In genomic region chr6:148441454-148441911, GRCh38 we compare ENCODE assay signal across 8 cellular contexts.
DNase-seq lines count a peak whose midpoint lies in the region; ATAC-seq, FAIRE-seq and TF ChIP-seq lines count a peak whose summit lies in the region.

No MANE protein-coding gene starts in this region.

- H2AK5ac ChIP-seq in H9 (ENCODE audit: insufficient read length, low read length): no peak overlapping the region

- H3K23ac ChIP-seq in H9 (ENCODE audit: insufficient read length, low read depth, low read length): no peak overlapping the region

- H3K23me2 ChIP-seq in H9 (ENCODE audit: insufficient read length, low read depth, low read length, poor library complexity, severe bottlenecking): no peaks in the 10 kb centered on the region

- H2AFZ ChIP-seq in H9 (ENCODE audit: low read length) (no peak overlapping the region), endothelial cell of umbilical vein (ENCODE audit: low read depth, low read length) (no peak overlapping the region)

- no peak overlapping the region for H3K4me3 Mint-ChIP-seq in H9
- no peak overlapping the region for H3K4me3 Mint-ChIP-seq in naive thymus-derived CD4-positive, alpha-beta T cell

- dilution Hi-C loops in endothelial cell of umbilical vein (cut with MboI; ENCODE audit: extremely low pct_ligation_motif_present, low sequenced_read_pairs): no loop called here

- no peak overlapping the region for H3K56ac ChIP-seq in H9 (ENCODE audit: insufficient read length, low read depth, low read length)

- H3K27ac ChIP-seq in H9 (ENCODE audit: insufficient read length, low read depth, low read length) (no peak overlapping the region), endothelial cell of umbilical vein (ENCODE audit: insufficient read depth, low read depth, low read length) (peak overlapping the region; percentile 98)
- no peak overlapping the region for H3K27ac ChIP-seq in naive thymus-derived CD4-positive, alpha-beta T cell (ENCODE audit: low read depth, low read length)

- TF ChIP-seq CTCF in H9 (conservative IDR thresholded peaks at IDR 0.05): no peak
- no peak for TF ChIP-seq CTCF in endothelial cell of umbilical vein (IDR thresholded peaks at IDR 0.05; ENCODE audit: extremely low read depth in 1 of 2, insufficient read depth in 1 of 2, low read depth in 1 of 2, low read length in 2 of 2)

- FAIRE-seq in endothelial cell of umbilical vein (lab: Jason Lieb, UNC): peak; percentile 72

- no peak overlapping the region for H3K4ac ChIP-seq in H9 (ENCODE audit: low read depth, low read length)

- H3K27me3 ChIP-seq in H9 (ENCODE audit: insufficient read depth, low read length) (no peaks in the 10 kb centered on the region), endothelial cell of umbilical vein (ENCODE audit: control insufficient read depth in 2 of 2, insufficient read depth in 2 of 2, low read length in 2 of 2) (no peaks in the 10 kb centered on the region)
- H3K27me3 ChIP-seq in naive thymus-derived CD4-positive, alpha-beta T cell (ENCODE audit: control insufficient read depth in 2 of 2, insufficient read depth in 2 of 2, low read length in 2 of 2): no peaks in the 10 kb centered on the region

- no peak overlapping the region for H2BK20ac ChIP-seq in H9 (ENCODE audit: low read depth, low read length, poor library complexity, severe bottlenecking)

- intact Hi-C loops in endothelial cell of umbilical vein (cut with micrococcal nuclease): loop anchor here (1.0 kb wide), 8 partner anchors 14 to 174 kb away; partner anchors contain the start of gene SASH1
- intact Hi-C loops in sciatic nerve (cut with DNase I): no loop called here
- intact Hi-C loops in naive thymus-derived CD4-positive, alpha-beta T cell (cut with micrococcal nuclease): no loop called here

- H4K20me1 ChIP-seq in H9 (ENCODE audit: control insufficient read depth, insufficient read depth, insufficient read length) (no peaks in the 10 kb centered on the region), endothelial cell of umbilical vein (replicated peaks; ENCODE audit: control insufficient read depth, extremely low read depth, insufficient read depth, low read length) (no peaks in the 10 kb centered on the region)

- H3K9ac ChIP-seq in H9 (ENCODE audit: extremely low read depth, insufficient read length, low read length) (no peak overlapping the region), endothelial cell of umbilical vein (replicated peaks; ENCODE audit: extremely low read depth, insufficient read depth, low read length) (peak overlapping the region; percentile 93)

- H3K9me3 ChIP-seq in H9 (ENCODE audit: control insufficient read depth, low read depth, low read length) (no peaks in the 10 kb centered on the region), endothelial cell of umbilical vein (replicated peaks; ENCODE audit: control insufficient read depth, insufficient read depth, low read length) (no peaks in the 10 kb centered on the region)
- H3K9me3 ChIP-seq in naive thymus-derived CD4-positive, alpha-beta T cell (ENCODE audit: control insufficient read depth in 2 of 3, low read length in 3 of 3): no peaks in the 10 kb centered on the region

- H3K4me2 ChIP-seq in H9 (ENCODE audit: insufficient read depth, insufficient read length, low read length) (no peak overlapping the region), endothelial cell of umbilical vein (ENCODE audit: insufficient read depth, low read length) (peak overlapping the region; percentile 59)

- peak overlapping the region; percentile 27 to 56 (median 48); a peak in 3 of 7 replicates for H3K27ac Mint-ChIP-seq in H9
- no peak overlapping the region for H3K27ac Mint-ChIP-seq in naive thymus-derived CD4-positive, alpha-beta T cell

- H4K5ac ChIP-seq in H9 (ENCODE audit: insufficient read length, low read depth, low read length): no peak overlapping the region

- CTCF ChIA-PET in endothelial cell of umbilical vein (lab: Charles Lee): interaction anchor here (0.7 to 1.4 kb wide), 13 partner anchors 11 to 264 kb away, joined by 3 to 9 read pairs (median 4); no protein-coding TSS in a partner anchor
- CTCF ChIA-PET in naive thymus-derived CD4-positive, alpha-beta T cell (lab: Charles Lee): no interaction called here

- H3K4me3 ChIP-seq in endothelial cell of umbilical vein (replicated peaks in 1 of 3; ENCODE audit: insufficient read depth in 1 of 3, low read depth in 1 of 3, low read length in 3 of 3): no peak overlapping the region
- no peak overlapping the region for H3K4me3 ChIP-seq in naive thymus-derived CD4-positive, alpha-beta T cell (ENCODE audit: low read length)

- no peak overlapping the region for H4K8ac ChIP-seq in H9 (replicated peaks; ENCODE audit: insufficient read length, low read depth, low read length)

- H3K27me3 Mint-ChIP-seq in H9 (ENCODE audit: low read depth): no peaks in the 10 kb centered on the region
- H3K27me3 Mint-ChIP-seq in naive thymus-derived CD4-positive, alpha-beta T cell: peaks cover 10 to 32% (median 20%) of the 10 kb centered on the region in 5 donors

- ATAC-seq in sciatic nerve (peak; percentile 38), GM21825 (IDR thresholded peaks at IDR 0.05; ENCODE audit: unreplicated experiment) (no peak)
- ATAC-seq in naive thymus-derived CD4-positive, alpha-beta T cell: no peak

- no TSS peak for BruUV-seq in endothelial cell of umbilical vein (replicated peaks; lab: Mats Ljungman, UMichigan)

- TF ChIP-seq POLR2A in endothelial cell of umbilical vein (IDR thresholded peaks at IDR 0.05; ENCODE audit: low read depth, low read length): peak; percentile 60

- H2BK15ac ChIP-seq in H9 (ENCODE audit: low read depth, low read length): no peak overlapping the region

- POLR2A ChIA-PET in endothelial cell of umbilical vein (lab: Charles Lee): interaction anchor here (0.8 to 1.6 kb wide), 6 partner anchors 12 to 97 kb away, joined by 3 to 5 read pairs (median 4); no protein-coding TSS in a partner anchor
- POLR2A ChIA-PET in naive thymus-derived CD4-positive, alpha-beta T cell (lab: Charles Lee): no interaction called here

- peaks cover 0 to 2% of the 10 kb centered on the region in 2 experiments for H3K36me3 ChIP-seq in endothelial cell of umbilical vein (ENCODE audit: control insufficient read depth in 2 of 2, extremely low read depth in 1 of 2, insufficient read depth in 2 of 2, low read length in 2 of 2)
- no peaks in the 10 kb centered on the region for H3K36me3 ChIP-seq in naive thymus-derived CD4-positive, alpha-beta T cell (ENCODE audit: control insufficient read depth in 2 of 3, insufficient read depth in 3 of 3, low read length in 3 of 3)

- no peaks in the 10 kb centered on the region for H3K9me3 Mint-ChIP-seq in H9
- H3K9me3 Mint-ChIP-seq in naive thymus-derived CD4-positive, alpha-beta T cell: peaks cover 0 to 1% (median 0%) of the 10 kb centered on the region in 11 donors

- H3K79me2 ChIP-seq in H9 (ENCODE audit: insufficient read depth, low read length) (no peaks in the 10 kb centered on the region), endothelial cell of umbilical vein (ENCODE audit: control insufficient read depth, insufficient read depth, low read length) (peaks cover 55% of the 10 kb centered on the region)

- no peak overlapping the region for H2BK5ac ChIP-seq in H9 (ENCODE audit: insufficient read length, low read length)

- peaks cover 41 to 43% of the 10 kb centered on the region in 2 experiments for H3K4me1 Mint-ChIP-seq in H9
- H3K4me1 Mint-ChIP-seq in naive thymus-derived CD4-positive, alpha-beta T cell: peaks cover 0 to 4% (median 0%) of the 10 kb centered on the region in 7 donors

- no peak overlapping the region for H4K91ac ChIP-seq in H9 (ENCODE audit: insufficient read length, low read depth, low read length)

- no peaks in the 10 kb centered on the region for H3K79me1 ChIP-seq in H9 (ENCODE audit: insufficient read depth, low read depth, low read length, poor library complexity, severe bottlenecking)

- no peak overlapping the region for H3T11ph ChIP-seq in H9 (ENCODE audit: low read length)

- no peak overlapping the region for H2BK12ac ChIP-seq in H9 (ENCODE audit: insufficient read length, low read depth, low read length)

- H3K9me1 ChIP-seq in endothelial cell of umbilical vein (replicated peaks; ENCODE audit: control insufficient read depth, extremely low read depth, insufficient read depth, low read length): no peaks in the 10 kb centered on the region

- H3K4me1 ChIP-seq in H9 (ENCODE audit: insufficient read depth, low read length): peaks cover 9% of the 10 kb centered on the region
- H3K4me1 ChIP-seq in endothelial cell of umbilical vein (ENCODE audit: control insufficient read depth, extremely low read depth, insufficient read depth, low read length): peaks cover 66% of the 10 kb centered on the region
- no peaks in the 10 kb centered on the region for H3K4me1 ChIP-seq in naive thymus-derived CD4-positive, alpha-beta T cell (ENCODE audit: control insufficient read depth in 2 of 2, insufficient read depth in 2 of 2, low read length in 2 of 2)

- H3K36me3 Mint-ChIP-seq in H9 (ENCODE audit: insufficient read depth in 1 of 3, low read depth in 3 of 3): peaks cover 0 to 4% (median 0%) of the 10 kb centered on the region in 3 experiments; a peak in 2 of 7 replicates
- no peaks in the 10 kb centered on the region for H3K36me3 Mint-ChIP-seq in naive thymus-derived CD4-positive, alpha-beta T cell

- no CpG with 5 or more reads among the region's 4 CpGs for WGBS in H9 (ENCODE audit: extremely low coverage, insufficient read length, low lambda C conversion rate)

- DNase-seq in H9: no peak
- DNase-seq in NOMO-1 (lab: John Stamatoyannopoulos, UW; ENCODE audit: unreplicated experiment in 2 of 2): peak; percentile 35 to 61
- DNase-seq in endothelial cell of umbilical vein (ENCODE audit: low read depth, low spot score): peak; percentile 92
- no peak for DNase-seq in sciatic nerve (ENCODE audit: low spot score)
- no peak for DNase-seq in naive thymus-derived CD4-positive, alpha-beta T cell
- no peak for DNase-seq in occipital lobe (lab: John Stamatoyannopoulos, UW)
- no peak for DNase-seq in NCI-H510A (lab: John Stamatoyannopoulos, UW)

- H3K14ac ChIP-seq in H9 (ENCODE audit: insufficient read depth, low read length): no peak overlapping the region

- H3K18ac ChIP-seq in H9 (ENCODE audit: insufficient read length, low read depth, low read length): no peak overlapping the region

- no peak overlapping the region for H2BK120ac ChIP-seq in H9 (ENCODE audit: low read depth, low read length, poor library complexity, severe bottlenecking)

TF ChIP-seq in endothelial cell of umbilical vein, 7 proteins besides CTCF, POLR2A, EP300 and RAD21:
- TF ChIP-seq FOS (IDR thresholded peaks at IDR 0.05; ENCODE audit: borderline replicate concordance, insufficient read depth, low read length) (peak; percentile 96), GATA2 (IDR thresholded peaks at IDR 0.05; ENCODE audit: insufficient read depth, insufficient read length, low read depth, low read length) (peak; percentile 48), MAX (IDR thresholded peaks at IDR 0.05; ENCODE audit: insufficient read depth, insufficient read length) (no peak), POLR2AphosphoS5 (IDR thresholded peaks at IDR 0.05; ENCODE audit: insufficient read depth, low read depth, low read length) (peak; percentile 69), JUN (IDR thresholded peaks at IDR 0.05; ENCODE audit: borderline replicate concordance, insufficient read depth, insufficient read length, low read depth) (peak; percentile 99)
TF ChIP-seq in endothelial cell of umbilical vein: peak in this region for 4.

Comparison
In these comparisons a context has a peak if more than half of its experiments do, and no peak if none do; other contexts are left out.
1. DNase-seq: peak in NOMO-1 (2 of 2) and endothelial cell of umbilical vein (single experiment); none in H9 (single experiment), sciatic nerve (single experiment), naive thymus-derived CD4-positive, alpha-beta T cell (0 of 9), occipital lobe (single experiment) and NCI-H510A (single experiment).
2. H3K27ac Mint-ChIP-seq: peak in H9 (3 of 3); none in naive thymus-derived CD4-positive, alpha-beta T cell (0 of 9).